Comparison of ENCODE assay signal across 8 cellular contexts in the genomic region with DNA sequence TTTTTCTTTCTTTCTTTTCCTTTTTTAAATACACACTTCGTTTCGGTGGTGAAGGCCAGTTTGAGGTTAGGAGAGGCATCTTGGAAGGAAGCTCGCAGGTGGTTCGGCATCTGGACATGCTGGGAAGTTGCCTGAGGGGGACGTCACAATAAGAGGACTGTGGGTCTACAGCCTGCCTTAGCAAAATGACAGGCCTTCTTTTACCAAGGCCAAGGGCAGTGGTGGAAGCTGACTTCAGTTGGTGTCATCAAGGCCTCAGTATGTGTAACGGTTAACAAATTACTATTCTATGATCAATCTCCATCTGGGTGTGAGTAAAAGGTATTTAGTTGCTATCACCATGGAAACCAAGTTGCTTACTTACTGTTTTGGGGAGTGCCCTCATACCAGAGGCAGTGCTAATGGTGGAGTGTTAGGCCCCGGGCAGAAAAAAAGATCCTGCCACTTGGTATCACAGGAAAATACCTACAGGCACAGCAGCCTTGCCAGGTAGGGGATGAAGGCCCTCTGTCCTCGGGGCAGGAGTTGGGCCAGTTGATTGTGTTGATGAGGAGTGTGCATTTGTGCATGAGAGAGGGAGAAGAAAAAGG. TPM values are rescaled to one million over a fixed set of nuclear protein-coding genes. Genes with fewer than 3 reads are reported as not detected.
A peak's percentile ranks its signal among the peaks of the same experiment; 100 is the strongest.
DNase-seq lines count a peak whose midpoint lies in the region; ATAC-seq and TF ChIP-seq lines count a peak whose summit lies in the region.

No MANE protein-coding gene starts in this region.

- H3K9ac ChIP-seq in endodermal cell (ENCODE audit: extremely low read depth, low read length, poor library complexity, severe bottlenecking), result peak overlapping the region; percentile 2

- H3K27ac ChIP-seq in RWPE2 (ENCODE audit: poor library complexity, severe bottlenecking), result peak overlapping the region; percentile 100
- H3K27ac ChIP-seq in endodermal cell (ENCODE audit: low read depth, low read length), result peak overlapping the region; percentile 50

- H3K27me3 Mint-ChIP-seq in endodermal cell (ENCODE audit: insufficient read depth), result no peaks in the 10 kb centered on the region

- no peak overlapping the region for H3K4me3 Mint-ChIP-seq in endodermal cell

- H3K36me3 Mint-ChIP-seq in endodermal cell (ENCODE audit: low read depth), result peaks cover 22% of the 10 kb centered on the region

- H3K27me3 ChIP-seq in RWPE2 (ENCODE audit: insufficient read depth, poor library complexity, severe bottlenecking), result no peaks in the 10 kb centered on the region
- H3K27me3 ChIP-seq in endodermal cell (ENCODE audit: control insufficient read depth, insufficient read depth, low read length, poor library complexity, severe bottlenecking), result no peaks in the 10 kb centered on the region

- no peaks in the 10 kb centered on the region for H3K9me3 ChIP-seq in RWPE2 (ENCODE audit: severe bottlenecking)
- no peaks in the 10 kb centered on the region for H3K9me3 ChIP-seq in endodermal cell (ENCODE audit: control insufficient read depth, low read length)

- H3K4me1 ChIP-seq in RWPE2 (ENCODE audit: insufficient read depth, poor library complexity, severe bottlenecking) (peaks cover 93% of the 10 kb centered on the region), endodermal cell (ENCODE audit: control insufficient read depth, insufficient read depth, low read length) (peaks cover 24% of the 10 kb centered on the region)

- peak overlapping the region; percentile 88 for H3K27ac Mint-ChIP-seq in endodermal cell

- H3K4me3 ChIP-seq in RWPE2 (ENCODE audit: severe bottlenecking) (no peak overlapping the region), endodermal cell (ENCODE audit: low read length) (peak overlapping the region; percentile 48)

- ATAC-seq in RWPE2 (ENCODE audit: low read depth) (peak; percentile 70), HG03139 (IDR thresholded peaks at IDR 0.05; ENCODE audit: unreplicated experiment) (no peak)

- 70 to 93% methylated on average over 5 to 8 of the region's 8 CpGs for WGBS in endodermal cell (ENCODE audit: insufficient coverage in 1 of 2, insufficient read length in 1 of 2), 2 experiments

- TF ChIP-seq CTCF in RWPE2 (IDR thresholded peaks at IDR 0.05; ENCODE audit: poor library complexity, severe bottlenecking), result no peak
- TF ChIP-seq CTCF in endodermal cell (conservative IDR thresholded peaks at IDR 0.05), result no peak

- H3K9me3 Mint-ChIP-seq in endodermal cell, result no peaks in the 10 kb centered on the region

- DNase-seq in ELR (ENCODE audit: low read depth), result peak; percentile 99
- DNase-seq in RWPE2 (ENCODE audit: low spot score), result peak; percentile 91
- no peak for DNase-seq in endodermal cell
- DNase-seq in non-pigmented ciliary epithelial cell (ENCODE audit: low read depth), result peak; percentile 61
- DNase-seq in RPMI8226, result no peak
- no peak for DNase-seq in SKM-1 treated with dmso at 0.1 percent for 144 hours (lab: John Stamatoyannopoulos, UW; ENCODE audit: unreplicated experiment)
- DNase-seq in hypothalamus (lab: John Stamatoyannopoulos, UW), result no peak

- peaks cover 70% of the 10 kb centered on the region for H3K4me1 Mint-ChIP-seq in endodermal cell

- H3K36me3 ChIP-seq in RWPE2 (ENCODE audit: low read depth), result peaks cover 85% of the 10 kb centered on the region
- H3K36me3 ChIP-seq in endodermal cell (ENCODE audit: control insufficient read depth, insufficient read depth, low read length), result peaks cover 67% of the 10 kb centered on the region

RNA-seq across cellular contexts. Expression of a gene that starts 10.3 kb away (rescaled TPM):
- 100 to 1,000 TPM; 378 to 437 TPM for total RNA-seq in endodermal cell
- 322 TPM for polyA plus RNA-seq in endodermal cell (2013, experiment 1 of 2)
- polyA plus RNA-seq in endodermal cell (2013, experiment 2 of 2), result 298 TPM

RNA-seq across cellular contexts. Expression of a gene that starts 38.7 kb away (rescaled TPM):
- total RNA-seq in endodermal cell, result 100 to 1,000 TPM; 303 to 334 TPM
- 248 TPM for polyA plus RNA-seq in endodermal cell (2013, experiment 1 of 2)
- 218 TPM for polyA plus RNA-seq in endodermal cell (2013, experiment 2 of 2)

RNA-seq across cellular contexts. Expression of a gene that starts 40.0 kb away (rescaled TPM):
- 10 to 100 TPM; 12.3 to 17.8 TPM for total RNA-seq in endodermal cell
- 3.8 TPM for polyA plus RNA-seq in endodermal cell (2013, experiment 1 of 2)
- polyA plus RNA-seq in endodermal cell (2013, experiment 2 of 2), result 5.5 TPM

Comparison
In these comparisons a context has a peak if more than half of its experiments do, and no peak if none do; other contexts are left out.
1. DNase-seq: peak in ELR (single experiment), RWPE2 (single experiment) and non-pigmented ciliary epithelial cell (single experiment); none in endodermal cell (single experiment), RPMI8226 (single experiment), SKM-1 treated with dmso at 0.1 percent for 144 hours (single experiment) and hypothalamus (0 of 51).